29 cellular contexts compared by ENCODE assay signal in the genomic region with DNA sequence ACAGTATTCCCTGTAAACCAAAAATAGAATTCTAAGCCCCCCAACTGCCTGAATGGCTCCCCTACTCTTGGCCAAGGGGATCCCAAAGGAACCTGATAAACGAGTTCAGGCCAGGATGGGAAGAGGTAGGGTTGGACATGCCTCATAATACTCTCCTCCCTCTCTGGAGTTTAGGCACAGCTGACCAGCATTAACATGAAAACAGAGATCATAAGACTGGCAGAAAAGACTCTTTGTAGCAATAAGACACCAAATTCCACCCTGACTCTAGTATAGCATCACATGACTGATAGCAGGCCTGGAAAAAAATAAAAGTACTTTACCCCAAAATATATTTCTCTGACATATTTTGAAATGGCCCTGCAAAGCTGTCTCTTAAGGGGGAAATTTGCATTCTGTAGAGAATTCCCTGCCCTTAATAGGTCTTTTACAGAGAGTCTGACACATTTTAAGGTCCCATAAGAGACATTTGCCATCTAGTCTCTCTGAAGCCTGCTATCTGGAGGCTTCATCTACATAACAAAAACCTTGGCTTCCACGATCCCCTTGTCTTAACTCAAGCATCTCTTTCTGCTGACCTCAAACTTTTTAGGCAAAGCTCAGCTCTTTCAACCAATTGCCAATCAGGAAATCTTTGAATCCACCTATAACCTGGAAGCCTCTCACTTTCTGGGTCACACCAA. TPM values are rescaled to one million over a fixed set of nuclear protein-coding genes. Genes with fewer than 3 reads are reported as not detected.
DNase-seq lines count a peak whose midpoint lies in the region; ATAC-seq, FAIRE-seq and TF ChIP-seq lines count a peak whose summit lies in the region.
"Had no signal": no experiment of that assay in that cellular context is flagged by ENCODE, and none has a peak within 500 bp of the region (broad histone marks: within the 10 kb centered on the region; RNA-seq: fewer than 3 reads in every experiment).

No MANE protein-coding gene starts in this region.

- no peak overlapping the region for H3K4me3 Mint-ChIP-seq in GM23338
- H3K4me3 Mint-ChIP-seq: activated CD4-positive, alpha-beta memory T cell treated with anti-CD3 and anti-CD28 coated beads, Interleukin-2, amount 10 ng/mL, durations not matched to agents 7 days and 5 days; central memory CD8-positive, alpha-beta T cell had no signal

- intact Hi-C loops in K562 (cut with micrococcal nuclease): no loop called here

- no peak overlapping the region for H3K9ac ChIP-seq in K562 (ENCODE audit: insufficient read depth in 1 of 2, low read depth in 2 of 2, low read length in 2 of 2)
- no peak overlapping the region for H3K9ac ChIP-seq in GM23248

- peaks cover 17% of the 10 kb centered on the region for H3K27me3 Mint-ChIP-seq in GM23338 (ENCODE audit: insufficient read depth, low read depth, poor library complexity)

- no peaks in the 10 kb centered on the region for H3K36me3 Mint-ChIP-seq in GM23338 (ENCODE audit: low read depth)
- H3K36me3 Mint-ChIP-seq: activated naive CD4-positive, alpha-beta T cell treated with anti-CD3 and anti-CD28 coated beads, Interleukin-2, amount 50 U/mL, for 72 hours had no signal

- DNase-seq in GM23338 (ENCODE audit: low spot score): peak; percentile 57
- no peak for DNase-seq in K562 (ENCODE audit: extremely low read depth in 1 of 4, low spot score in 3 of 4)
- peak in 1 of 2 donors; percentile 27 for DNase-seq in foreskin keratinocyte
- no peak for DNase-seq in activated CD4-positive, alpha-beta T cell treated with anti-CD3 and anti-CD28 coated beads, Interleukin-2, amount 50 U/mL, for 1 hour
- DNase-seq in SIG-M5 treated with dmso at 0.1 percent for 504 hours (lab: John Stamatoyannopoulos, UW; ENCODE audit: unreplicated experiment): no peak
- DNase-seq in GM23248: no peak
- DNase-seq: activated CD4-positive, alpha-beta memory T cell treated with anti-CD3 and anti-CD28 coated beads, Interleukin-2, amount 10 ng/mL, durations not matched to agents 7 days and 5 days; activated CD4-positive, CD25-positive, alpha-beta regulatory T cell treated with anti-CD3 and anti-CD28 coated beads, Interleukin-2, amount 50 U/mL, for 72 hours; H7; MG63; NCI-H1105 treated with DMSO at 0.1 percent for 48 hours; NCI-H1930; NCI-H524 treated with DMSO at 0.1 percent for 48 hours; SJCRH30; stimulated activated CD4-positive, alpha-beta T cell treated with anti-CD3 and anti-CD28 coated beads, Interleukin-4, amount 100 ng/mL, for 24 hours; stimulated activated naive CD4-positive, alpha-beta T cell had no signal

- no peak for FAIRE-seq in K562 (lab: Jason Lieb, UNC)
- FAIRE-seq: astrocyte, D721Med had no signal

- in situ Hi-C loops in K562 (cut with MboI): no loop called here
- in situ Hi-C loops in GM23248 (cut with MboI): no loop called here

- peaks cover 23% of the 10 kb centered on the region for H3K4me1 Mint-ChIP-seq in GM23338
- H3K4me1 Mint-ChIP-seq: central memory CD8-positive, alpha-beta T cell had no signal

- peaks cover 4% of the 10 kb centered on the region for H3K9me1 ChIP-seq in K562 (ENCODE audit: control insufficient read depth, insufficient read depth, low read length)

- peak overlapping the region; percentile 22; the same call in 1 of the 2 replicates for H3K27ac Mint-ChIP-seq in GM23338
- H3K27ac Mint-ChIP-seq: activated CD4-positive, alpha-beta memory T cell treated with anti-CD3 and anti-CD28 coated beads, Interleukin-2, amount 10 ng/mL, durations not matched to agents 7 days and 5 days; activated naive CD4-positive, alpha-beta T cell treated with anti-CD3 and anti-CD28 coated beads, Interleukin-2, amount 50 U/mL, for 72 hours; progenitor cell of endocrine pancreas had no signal

- H3K4me1 ChIP-seq in GM23338 (ENCODE audit: insufficient read depth) (peaks cover 7% of the 10 kb centered on the region; the same call in 1 of the 2 replicates), K562 (replicated peaks in 1 of 2; ENCODE audit: control insufficient read depth in 2 of 2, insufficient read depth in 2 of 2, low read length in 2 of 2) (peaks cover 0 to 18% of the 10 kb centered on the region in 2 experiments; a peak in 2 of 5 replicates), foreskin keratinocyte (peaks cover 27% of the 10 kb centered on the region), GM23248 (ENCODE audit: insufficient read depth) (peaks cover 14% of the 10 kb centered on the region)
- H3K4me1 ChIP-seq: right lobe of liver had no signal

- no peaks in the 10 kb centered on the region for H4K20me1 ChIP-seq in GM23338 (replicated peaks; ENCODE audit: insufficient read depth)
- H4K20me1 ChIP-seq in K562 (replicated peaks; ENCODE audit: control insufficient read depth, insufficient read depth, low read length): peaks cover 34% of the 10 kb centered on the region
- H4K20me1 ChIP-seq in GM23248 (ENCODE audit: insufficient read depth): no peaks in the 10 kb centered on the region

- H2AFZ ChIP-seq in GM23338 (no peak overlapping the region), K562 (ENCODE audit: low read depth, low read length) (no peak overlapping the region), GM23248 (no peak overlapping the region)

- H3K36me3 ChIP-seq in GM23338 (ENCODE audit: insufficient read depth) (no peaks in the 10 kb centered on the region), K562 (ENCODE audit: control insufficient read depth, insufficient read depth, low read length) (no peaks in the 10 kb centered on the region), GM23248 (ENCODE audit: low read depth) (no peaks in the 10 kb centered on the region)
- H3K36me3 ChIP-seq: heart right ventricle, MG63, neutrophil, right lobe of liver, SJCRH30 had no signal

- H3F3A ChIP-seq in GM23338 (replicated peaks; ENCODE audit: low read depth) (no peaks in the 10 kb centered on the region), GM23248 (ENCODE audit: insufficient read depth) (peaks cover 8% of the 10 kb centered on the region; the same call in 1 of the 2 replicates)

- no peaks in the 10 kb centered on the region for H3K9me3 Mint-ChIP-seq in GM23338
- H3K9me3 Mint-ChIP-seq: activated CD4-positive, alpha-beta memory T cell treated with anti-CD3 and anti-CD28 coated beads, Interleukin-2, amount 10 ng/mL, durations not matched to agents 7 days and 5 days; activated naive CD4-positive, alpha-beta T cell treated with anti-CD3 and anti-CD28 coated beads, Interleukin-2, amount 50 U/mL, for 72 hours; central memory CD8-positive, alpha-beta T cell had no signal

- no peak for TF ChIP-seq CTCF in GM23338 (conservative IDR thresholded peaks at IDR 0.05; ENCODE audit: low read depth in 2 of 2)
- no peak for TF ChIP-seq CTCF in K562 (IDR thresholded peaks at IDR 0.05 in 2 of 3, conservative IDR thresholded peaks at IDR 0.05 in 1 of 3; ENCODE audit: insufficient read depth in 2 of 3, low read depth in 1 of 3, low read length in 3 of 3)
- no peak for TF ChIP-seq CTCF in foreskin keratinocyte (conservative IDR thresholded peaks at IDR 0.05)

- TF ChIP-seq RAD21 in K562 (CRISPR knock-in tag; conservative IDR thresholded peaks at IDR 0.05 in 1 of 2, IDR thresholded peaks at IDR 0.05 in 1 of 2): no peak

- no TSS peak for BruUV-seq in K562 (replicated peaks; lab: Mats Ljungman, UMichigan)

- ATAC-seq in GM23338: peak; percentile 51
- ATAC-seq in K562: no peak
- no peak for ATAC-seq in foreskin keratinocyte
- ATAC-seq in GM18861 (IDR thresholded peaks at IDR 0.05; ENCODE audit: unreplicated experiment): no peak
- ATAC-seq: activated naive CD4-positive, alpha-beta T cell treated with anti-CD3 and anti-CD28 coated beads, Interleukin-2, amount 50 U/mL, for 72 hours; heart right ventricle; Panc1; right lobe of liver had no signal

- H3K27me3 ChIP-seq in GM23338 (ENCODE audit: insufficient read depth) (no peaks in the 10 kb centered on the region), K562 (ENCODE audit: control insufficient read depth in 2 of 2, insufficient read depth in 2 of 2, low read length in 2 of 2) (peaks cover 36 to 93% of the 10 kb centered on the region in 2 experiments), foreskin keratinocyte (peaks cover 3% of the 10 kb centered on the region), GM23248 (replicated peaks; ENCODE audit: insufficient read depth) (no peaks in the 10 kb centered on the region)
- H3K27me3 ChIP-seq: heart right ventricle, MG63, neutrophil, right lobe of liver had no signal

- no peak for TF ChIP-seq EP300 in K562 (IDR thresholded peaks at IDR 0.05; ENCODE audit: low read length)

- POLR2A ChIA-PET in K562 (lab: Yijun Ruan, JAX): no interaction called here

- 0% methylated on average over 2 of the region's 2 CpGs for WGBS in K562 (ENCODE audit: insufficient coverage, low coverage, missing lambda C conversion rate)
- 72 to 83% methylated on average over 2 of the region's 2 CpGs for WGBS in GM23248 (ENCODE audit: low coverage in 1 of 2, low lambda C conversion rate in 2 of 2, missing lambda C conversion rate in 2 of 2), 2 experiments

- H3K79me2 ChIP-seq in GM23338 (replicated peaks; ENCODE audit: insufficient read depth): no peaks in the 10 kb centered on the region
- H3K79me2 ChIP-seq in K562 (ENCODE audit: control insufficient read depth, insufficient read depth, low read length): no peaks in the 10 kb centered on the region
- no peaks in the 10 kb centered on the region for H3K79me2 ChIP-seq in GM23248 (ENCODE audit: insufficient read depth)

- no peaks in the 10 kb centered on the region for H3K9me2 ChIP-seq in GM23338 (ENCODE audit: insufficient read depth)
- H3K9me2 ChIP-seq in GM23248 (ENCODE audit: insufficient read depth): no peaks in the 10 kb centered on the region

- H3K9me3 ChIP-seq in K562 (replicated peaks; ENCODE audit: control insufficient read depth, insufficient read depth, low read depth, low read length) (no peaks in the 10 kb centered on the region), GM23248 (ENCODE audit: low read depth) (no peaks in the 10 kb centered on the region)
- H3K9me3 ChIP-seq: heart right ventricle, MG63, neutrophil, right lobe of liver, SJCRH30 had no signal

- CTCF ChIA-PET in K562 (lab: Yijun Ruan, JAX; ENCODE audit: low intra/inter-chr PET ratio): no interaction called here

- H3K27ac ChIP-seq in GM23338 (ENCODE audit: low read depth) (no peak overlapping the region), K562 (ENCODE audit: extremely low read depth, low read depth, low read length) (no peak overlapping the region), foreskin keratinocyte (peak overlapping the region; percentile 86), skin epidermis (peak overlapping the region in 19 of 21 experiments; percentile 0 to 94 (median 77)), GM23248 (no peak overlapping the region)
- H3K27ac ChIP-seq: heart right ventricle, neutrophil, right lobe of liver, SJCRH30 had no signal

- H3K4me3 ChIP-seq in GM23338: no peak overlapping the region
- no peak overlapping the region for H3K4me3 ChIP-seq in K562
- no peak overlapping the region for H3K4me3 ChIP-seq in skin epidermis
- no peak overlapping the region for H3K4me3 ChIP-seq in GM23248
- H3K4me3 ChIP-seq: GM12878, heart right ventricle, lung, MG63, right lobe of liver, SJCRH30 had no signal

- H3K4me2 ChIP-seq in GM23338 (0 out of 2 replicates have a peak overlapping the region, but pooled peaks have one; percentile 9), K562 (ENCODE audit: insufficient read depth, low read length) (no peak overlapping the region), GM23248 (ENCODE audit: unreplicated experiment) (no peak overlapping the region)

- TF ChIP-seq POLR2A in K562 (conservative IDR thresholded peaks at IDR 0.05): no peak

RNA-seq across cellular contexts. Expression of a gene that starts 55.9 kb away (rescaled TPM):
- 1.1 and 13.8 TPM in 2 replicates for total RNA-seq in GM23338 (2014; rRNA removed; shearing (Covaris generic))
- polyA plus RNA-seq in GM23338 (2016; fragmentation: Nextera tagmentation; extraction: Ambion mirVana) (0.14 and 0.31 TPM in 2 replicates), K562 (2011; rRNA removed) (1.3 and 2.7 TPM in 2 replicates), K562 (2014; fragmentation: Illumina TruSeq; extraction: Trizol) (1.5 and 1.8 TPM in 2 replicates), K562 (2014; fragmentation: Nextera tagmentation; extraction: Ambion mirVana) (not detected), K562 (2014; rRNA removed) (0.66 and 1.8 TPM in 2 replicates), foreskin keratinocyte (0.67 and 11.0 TPM in 2 replicates), GM23248 (2016; fragmentation: Nextera tagmentation; extraction: Ambion mirVana) (0.29 TPM in 1 of 2 replicates, not detected in the other)
- 13.8 and 14.0 TPM in 2 replicates for total RNA-seq in K562 (2011; cell fraction: chromatin; rRNA removed; ENCODE audit: low replicate concordance)
- total RNA-seq in K562 (2011; cell fraction: nucleolus; rRNA removed): 5.0 and 7.2 TPM in 2 replicates
- 3.4 and 5.4 TPM in 2 replicates for total RNA-seq in K562 (2011; cell fraction: nucleoplasm; rRNA removed)
- total RNA-seq in K562 (2014; rRNA removed) (0.33 and 0.45 TPM in 2 replicates), K562 (2014; rRNA removed; fragmentation: Illumina TruSeq; extraction: Trizol) (0.80 and 1.8 TPM in 2 replicates), K562 (2015; rRNA removed; fragmentation: Illumina TruSeq; extraction: Trizol) (0.98 TPM in 1 of 2 replicates, not detected in the other), K562 (2021) (4.3 TPM in 2 replicates), foreskin keratinocyte (2.8 and 26.8 TPM in 2 replicates)
- polyA plus RNA-seq in K562 (2011; cell fraction: cytosol; rRNA removed): 0.04 and 0.25 TPM in 2 replicates
- 2.4 and 2.5 TPM in 2 replicates for polyA plus RNA-seq in K562 (2011; cell fraction: nucleus; rRNA removed)
- polyA plus RNA-seq in K562 (2012): 0.03 and 0.97 TPM in 2 replicates
- 2.2 TPM in 1 of 2 replicates, not detected in the other for polyA minus RNA-seq in K562 (2011; rRNA and poly(A)+ RNA removed)
- polyA minus RNA-seq in K562 (2011; cell fraction: cytosol; rRNA and poly(A)+ RNA removed): 1.3 and 11.5 TPM in 2 replicates
- 2.2 and 3.3 TPM in 2 replicates for polyA minus RNA-seq in K562 (2011; cell fraction: nucleus; rRNA and poly(A)+ RNA removed)
- under 0.01 and 0.65 TPM in 2 replicates for total RNA-seq in GM23248 (2014; rRNA removed; shearing (Covaris generic))

Comparison
In these comparisons a context has a peak if more than half of its experiments do, and no peak if none do; other contexts are left out.
1. H3K27ac ChIP-seq: peak in foreskin keratinocyte (single experiment) and skin epidermis (19 of 21); none in GM23338 (single experiment), K562 (single experiment) and GM23248 (single experiment).